Comparison of ENCODE assay signal across 8 cellular contexts in the genomic region with DNA sequence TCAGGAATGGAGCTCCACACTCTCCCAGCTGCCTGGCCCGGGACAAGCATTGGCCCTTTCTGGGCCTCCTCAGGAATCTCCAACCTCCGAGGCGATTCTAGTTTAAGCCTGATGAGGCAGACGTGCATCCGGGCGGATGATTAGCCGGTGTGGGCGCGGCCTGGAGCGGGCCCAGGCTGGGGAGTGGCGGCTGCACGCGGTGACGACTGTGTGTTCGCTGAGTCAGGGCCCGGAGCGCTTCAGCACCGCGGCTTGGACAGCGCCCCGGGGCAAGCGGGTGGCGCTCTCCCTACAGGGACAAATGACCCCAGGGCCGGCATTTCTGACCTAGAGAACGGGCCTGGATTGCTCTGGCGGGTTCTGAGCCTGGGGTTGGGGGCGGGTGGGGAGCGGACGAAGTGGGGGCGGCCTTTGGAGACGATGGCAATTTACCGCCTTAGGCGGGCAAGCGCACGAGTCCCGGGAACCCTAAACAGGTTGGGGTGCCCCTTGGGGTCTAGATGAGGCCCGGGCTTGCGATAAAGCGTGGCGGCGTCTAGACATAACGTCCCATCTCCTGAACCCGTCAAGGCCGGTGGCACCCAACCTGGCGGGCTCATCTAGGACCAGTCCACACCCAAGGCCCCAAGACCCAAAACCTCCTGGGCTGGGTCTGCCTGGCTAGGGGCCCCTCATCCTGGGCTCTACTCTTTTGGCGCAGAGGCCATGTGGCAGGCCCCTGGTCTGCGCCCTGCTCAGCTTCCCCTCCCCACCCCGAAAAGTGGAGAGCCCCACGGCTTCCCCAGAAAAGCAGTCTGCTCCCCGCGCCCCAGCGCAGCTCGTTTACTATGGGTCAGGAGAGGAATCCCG. TPM values are rescaled to one million over a fixed set of nuclear protein-coding genes. Genes with fewer than 3 reads are reported as not detected.
A peak's percentile ranks its signal among the peaks of the same experiment; 100 is the strongest.
DNase-seq lines count a peak whose midpoint lies in the region; TF ChIP-seq lines count a peak whose summit lies in the region.

No MANE protein-coding gene starts in this region.

- no peaks in the 10 kb centered on the region for H3K4me1 ChIP-seq in NT2/D1 (ENCODE audit: insufficient read depth, insufficient read length)
- no peaks in the 10 kb centered on the region for H3K4me1 ChIP-seq in adrenal gland (replicated peaks in 1 of 2)

- in situ Hi-C loops in G401 (cut with HindIII; ENCODE audit: low sequenced_read_pairs), result no loop called here

- no peaks in the 10 kb centered on the region for H3K9me3 Mint-ChIP-seq in immature natural killer cell

- H3K27ac ChIP-seq in adrenal gland, result no peak overlapping the region

- 11 to 24% (median 12%) methylated on average over 14 to 54 of the region's 54 CpGs for WGBS in adrenal gland, 4 donors

- DNase-seq in H7, result peak; percentile 98
- DNase-seq in NT2/D1 (ENCODE audit: low read depth, low spot score), result peak; percentile 81
- DNase-seq in adrenal gland, result peak; percentile 84 to 89 (median 86)
- DNase-seq in immature natural killer cell, result peak; percentile 14 to 25 (median 15)
- peak; percentile 75 for DNase-seq in stimulated activated CD4-positive, alpha-beta T cell treated with anti-CD3 and anti-CD28 coated beads, Interleukin-1b, Interleukin-23, amount 100 ng/mL, for 48 hours
- no peak for DNase-seq in G401 (ENCODE audit: low spot score)
- DNase-seq in GF-D8 (lab: John Stamatoyannopoulos, UW), result no peak
- DNase-seq in DMS79 treated with DMSO at 0.1 percent for 48 hours (lab: John Stamatoyannopoulos, UW), result no peak

- H3K4me3 ChIP-seq in H7 (ENCODE audit: insufficient read depth, low read depth, low read length) (peak overlapping the region; percentile 10; the same call in 1 of the 2 replicates), NT2/D1 (ENCODE audit: insufficient read length, low read depth) (no peak overlapping the region), adrenal gland (no peak overlapping the region)

- peaks cover 9% of the 10 kb centered on the region for H3K27me3 ChIP-seq in H7 (ENCODE audit: control insufficient read depth, insufficient read depth, low read length)
- H3K27me3 ChIP-seq in NT2/D1 (ENCODE audit: insufficient read depth, insufficient read length), result peaks cover 9% of the 10 kb centered on the region
- peaks cover 25% of the 10 kb centered on the region for H3K27me3 ChIP-seq in adrenal gland

- TF ChIP-seq CTCF in adrenal gland (IDR thresholded peaks at IDR 0.05), result no peak

- no peak overlapping the region for H3K9ac ChIP-seq in NT2/D1 (ENCODE audit: insufficient read length, low read depth)

- H3K27ac Mint-ChIP-seq in immature natural killer cell, result no peak overlapping the region

- no peaks in the 10 kb centered on the region for H3K4me1 Mint-ChIP-seq in immature natural killer cell

- peaks cover 8 to 39% (median 14%) of the 10 kb centered on the region in 3 donors for H3K27me3 Mint-ChIP-seq in immature natural killer cell (ENCODE audit: low read depth in 3 of 3)

- no peaks in the 10 kb centered on the region for H3K9me3 ChIP-seq in NT2/D1 (ENCODE audit: insufficient read depth, low read length)
- H3K9me3 ChIP-seq in adrenal gland (replicated peaks in 1 of 3), result no peaks in the 10 kb centered on the region

- intact Hi-C loops in adrenal gland (cut with DNase I), result no loop called here

- no peak overlapping the region for H3K4me3 Mint-ChIP-seq in immature natural killer cell

- H3K36me3 Mint-ChIP-seq in immature natural killer cell, result peaks cover 0 to 3% (median 0%) of the 10 kb centered on the region in 3 donors

- no peak for TF ChIP-seq POLR2A in adrenal gland (IDR thresholded peaks at IDR 0.05)

- H3K36me3 ChIP-seq in H7 (replicated peaks; ENCODE audit: control insufficient read depth, insufficient read depth, low read length) (no peaks in the 10 kb centered on the region), NT2/D1 (ENCODE audit: insufficient read depth, insufficient read length, low read length) (no peaks in the 10 kb centered on the region), adrenal gland (replicated peaks in 1 of 2) (no peaks in the 10 kb centered on the region)

RNA-seq across cellular contexts. Expression of gene ZNHIT3, which starts 22.3 kb away (rescaled TPM):
- total RNA-seq in H7 (2014; rRNA removed; shearing (Covaris generic)), result 81.8 and 85.4 TPM in 2 replicates
- 10 to 100 TPM; 13.6 to 43.9 (median 34.1) TPM for total RNA-seq in adrenal gland
- polyA plus RNA-seq in adrenal gland (10 to 100 TPM; 26.5 to 59.8 (median 34.5) TPM), immature natural killer cell (10 to 100 TPM; 77.2 to 99.9 (median 91.5) TPM)
- total RNA-seq in G401 (2014; rRNA removed; shearing (Covaris generic)), result 46.7 and 72.4 TPM in 2 replicates

Comparison
In these comparisons a context has a peak if more than half of its experiments do, and no peak if none do; other contexts are left out.
1. DNase-seq: peak in H7 (single experiment), NT2/D1 (single experiment), adrenal gland (7 of 7), immature natural killer cell (3 of 3) and stimulated activated CD4-positive, alpha-beta T cell treated with anti-CD3 and anti-CD28 coated beads, Interleukin-1b, Interleukin-23, amount 100 ng/mL, for 48 hours (single experiment); none in G401 (single experiment), GF-D8 (single experiment) and DMS79 treated with DMSO at 0.1 percent for 48 hours (single experiment).